2 cellular contexts compared by ENCODE assay signal in the genomic region with DNA sequence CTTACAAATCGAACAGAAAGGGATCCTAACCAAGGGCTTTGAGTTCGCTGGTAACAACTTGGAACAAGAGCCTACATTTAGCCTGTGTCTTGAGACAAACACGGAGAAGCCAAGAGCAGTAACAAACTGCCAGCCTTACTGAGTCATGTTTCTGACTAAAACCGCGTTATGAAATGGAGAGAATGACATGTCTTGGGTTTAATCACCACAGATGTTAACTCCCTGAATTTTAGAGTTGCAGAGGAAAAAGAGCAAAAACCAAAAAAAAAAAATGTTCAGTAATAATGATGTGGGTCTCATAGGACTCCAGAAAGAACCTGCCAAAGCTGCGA.
TF ChIP-seq lines count a peak whose summit lies in the region.

No MANE protein-coding gene starts in this region.

TF ChIP-seq in IMR-90, 13 proteins besides CTCF, POLR2A, EP300 and RAD21 (continued from another document):
- TF ChIP-seq, protein P1, sequence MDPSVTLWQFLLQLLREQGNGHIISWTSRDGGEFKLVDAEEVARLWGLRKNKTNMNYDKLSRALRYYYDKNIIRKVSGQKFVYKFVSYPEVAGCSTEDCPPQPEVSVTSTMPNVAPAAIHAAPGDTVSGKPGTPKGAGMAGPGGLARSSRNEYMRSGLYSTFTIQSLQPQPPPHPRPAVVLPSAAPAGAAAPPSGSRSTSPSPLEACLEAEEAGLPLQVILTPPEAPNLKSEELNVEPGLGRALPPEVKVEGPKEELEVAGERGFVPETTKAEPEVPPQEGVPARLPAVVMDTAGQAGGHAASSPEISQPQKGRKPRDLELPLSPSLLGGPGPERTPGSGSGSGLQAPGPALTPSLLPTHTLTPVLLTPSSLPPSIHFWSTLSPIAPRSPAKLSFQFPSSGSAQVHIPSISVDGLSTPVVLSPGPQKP (IDR thresholded peaks at IDR 0.05; ENCODE audit: borderline replicate concordance, low read depth, low read length): no peak

TF ChIP-seq in neural cell, 6 proteins besides CTCF, POLR2A, EP300 and RAD21 (continued from another document):
- TF ChIP-seq, protein P2, sequence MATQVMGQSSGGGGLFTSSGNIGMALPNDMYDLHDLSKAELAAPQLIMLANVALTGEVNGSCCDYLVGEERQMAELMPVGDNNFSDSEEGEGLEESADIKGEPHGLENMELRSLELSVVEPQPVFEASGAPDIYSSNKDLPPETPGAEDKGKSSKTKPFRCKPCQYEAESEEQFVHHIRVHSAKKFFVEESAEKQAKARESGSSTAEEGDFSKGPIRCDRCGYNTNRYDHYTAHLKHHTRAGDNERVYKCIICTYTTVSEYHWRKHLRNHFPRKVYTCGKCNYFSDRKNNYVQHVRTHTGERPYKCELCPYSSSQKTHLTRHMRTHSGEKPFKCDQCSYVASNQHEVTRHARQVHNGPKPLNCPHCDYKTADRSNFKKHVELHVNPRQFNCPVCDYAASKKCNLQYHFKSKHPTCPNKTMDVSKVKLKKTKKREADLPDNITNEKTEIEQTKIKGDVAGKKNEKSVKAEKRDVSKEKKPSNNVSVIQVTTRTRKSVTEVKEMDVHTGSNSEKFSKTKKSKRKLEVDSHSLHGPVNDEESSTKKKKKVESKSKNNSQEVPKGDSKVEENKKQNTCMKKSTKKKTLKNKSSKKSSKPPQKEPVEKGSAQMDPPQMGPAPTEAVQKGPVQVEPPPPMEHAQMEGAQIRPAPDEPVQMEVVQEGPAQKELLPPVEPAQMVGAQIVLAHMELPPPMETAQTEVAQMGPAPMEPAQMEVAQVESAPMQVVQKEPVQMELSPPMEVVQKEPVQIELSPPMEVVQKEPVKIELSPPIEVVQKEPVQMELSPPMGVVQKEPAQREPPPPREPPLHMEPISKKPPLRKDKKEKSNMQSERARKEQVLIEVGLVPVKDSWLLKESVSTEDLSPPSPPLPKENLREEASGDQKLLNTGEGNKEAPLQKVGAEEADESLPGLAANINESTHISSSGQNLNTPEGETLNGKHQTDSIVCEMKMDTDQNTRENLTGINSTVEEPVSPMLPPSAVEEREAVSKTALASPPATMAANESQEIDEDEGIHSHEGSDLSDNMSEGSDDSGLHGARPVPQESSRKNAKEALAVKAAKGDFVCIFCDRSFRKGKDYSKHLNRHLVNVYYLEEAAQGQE (IDR thresholded peaks at IDR 0.05; ENCODE audit: borderline replicate concordance): no peak
- TF ChIP-seq TAF1 (IDR thresholded peaks at IDR 0.05; ENCODE audit: low read depth) (no peak), POLR2AphosphoS5 (IDR thresholded peaks at IDR 0.05) (no peak)
